In the genomic region with DNA sequence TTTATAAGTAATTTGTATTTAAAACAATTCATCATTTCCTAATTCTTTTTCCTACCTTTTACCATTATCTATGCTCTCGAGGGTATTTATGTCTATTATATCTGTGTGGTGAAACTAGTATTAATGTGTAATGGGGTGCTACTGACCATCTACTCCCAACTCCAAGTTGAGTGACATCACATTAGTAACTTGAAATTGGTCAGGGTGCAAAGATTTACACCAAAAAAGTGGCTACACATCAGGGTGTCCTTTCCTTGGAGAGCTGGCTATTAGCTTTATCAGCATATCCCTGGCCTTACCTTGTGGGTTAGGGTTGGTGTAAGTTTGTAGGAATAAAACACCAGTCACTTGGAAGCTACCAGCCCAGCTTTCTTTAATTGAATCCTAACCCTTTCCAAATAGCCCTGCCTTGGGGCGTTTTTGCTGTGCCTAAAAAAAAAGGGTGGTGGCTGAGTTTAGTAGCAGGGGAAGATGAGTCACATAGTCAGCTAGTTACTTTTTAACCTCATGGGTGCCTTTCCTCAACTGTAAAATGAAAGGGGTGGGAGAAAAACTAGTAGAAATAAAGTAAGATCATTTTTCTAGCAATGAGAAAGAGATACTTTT, we compare ENCODE assay signal across 8 cellular contexts. TPM values are rescaled to one million over a fixed set of nuclear protein-coding genes. Genes with fewer than 3 reads are reported as not detected.
A peak's percentile ranks its signal among the peaks of the same experiment; 100 is the strongest.
DNase-seq lines count a peak whose midpoint lies in the region; ATAC-seq and TF ChIP-seq lines count a peak whose summit lies in the region.

No MANE protein-coding gene starts in this region.

- TF ChIP-seq CTCF in AG10803 (conservative IDR thresholded peaks at IDR 0.05; ENCODE audit: low read length) (no peak), dorsolateral prefrontal cortex (IDR thresholded peaks at IDR 0.05 in 54 of 56, conservative IDR thresholded peaks at IDR 0.05 in 2 of 56; ENCODE audit: low read depth in 1 of 56, partially characterized antibody in 56 of 56) (no peak)

- H3K27ac ChIP-seq in dorsolateral prefrontal cortex, result peak overlapping the region in 7 of 59 donors; percentile 17 to 56 (median 32)

- peak; percentile 52 for ATAC-seq in HG03064 (IDR thresholded peaks at IDR 0.05; ENCODE audit: low read depth, unreplicated experiment)
- ATAC-seq in GM21723 (IDR thresholded peaks at IDR 0.05; ENCODE audit: unreplicated experiment), result no peak

- H3K4me3 ChIP-seq in AG10803 (ENCODE audit: low read length) (no peak overlapping the region), dorsolateral prefrontal cortex (no peak overlapping the region)

- intact Hi-C loops in dorsolateral prefrontal cortex (cut with DNase I), result no loop called here

- H3K27me3 ChIP-seq in dorsolateral prefrontal cortex, result no peaks in the 10 kb centered on the region

- DNase-seq in AG10803 (ENCODE audit: low read depth), result peak; percentile 69
- peak; percentile 86 for DNase-seq in amniotic stem cell (lab: John Stamatoyannopoulos, UW)
- peak; percentile 40 for DNase-seq in left kidney (ENCODE audit: low read depth, low spot score)
- DNase-seq in dorsolateral prefrontal cortex, result no peak
- no peak for DNase-seq in germinal center (ENCODE audit: low spot score)
- DNase-seq in SKM-1 (lab: John Stamatoyannopoulos, UW; ENCODE audit: unreplicated experiment), result no peak

RNA-seq across cellular contexts. Expression of a gene that starts 14.0 kb away (rescaled TPM):
- 10 to 100 TPM; 19.3 to 78.4 (median 36.1) TPM for total RNA-seq in dorsolateral prefrontal cortex

Comparison
In these comparisons a context has a peak if more than half of its experiments do, and no peak if none do; other contexts are left out.
1. DNase-seq: peak in AG10803 (single experiment), amniotic stem cell (single experiment) and left kidney (single experiment); none in dorsolateral prefrontal cortex (0 of 10), germinal center (single experiment) and SKM-1 (single experiment).